ENCODE assay signal across 42 cellular contexts in genomic region chr4:127741247-127741646, GRCh38. TPM values are rescaled to one million over a fixed set of nuclear protein-coding genes. Genes with fewer than 3 reads are reported as not detected.
"Had no signal": no experiment of that assay in that cellular context is flagged by ENCODE, and none has a peak within 500 bp of the region (broad histone marks: within the 10 kb centered on the region; RNA-seq: fewer than 3 reads in every experiment).

No MANE protein-coding gene starts in this region.

- H3K9me3 ChIP-seq: adrenal gland, ascending aorta, body of pancreas, breast epithelium had no signal

- H3K36me3 Mint-ChIP-seq: activated naive CD4-positive, alpha-beta T cell treated with anti-CD3 and anti-CD28 coated beads, Interleukin-2, amount 10 ng/mL, durations not matched to agents 7 days and 5 days; activated naive CD4-positive, alpha-beta T cell treated with anti-CD3 and anti-CD28 coated beads, Interleukin-2, amount 50 U/mL, for 24 hours; activated naive CD4-positive, alpha-beta T cell treated with anti-CD3 and anti-CD28 coated beads, Interleukin-2, amount 50 U/mL, for 72 hours; activated naive CD8-positive, alpha-beta T cell; activated naive CD8-positive, alpha-beta T cell treated with anti-CD3 and anti-CD28 coated beads for 36 hours; activated naive CD8-positive, alpha-beta T cell treated with anti-CD3 and anti-CD28 coated beads, Interleukin-2, amount 10 ng/mL, durations not matched to agents 7 days and 5 days; brain had no signal

- H3K27ac ChIP-seq: adrenal gland, ascending aorta, body of pancreas, brain microvascular endothelial cell, breast epithelium, cardiac muscle cell had no signal

- H3K9me3 Mint-ChIP-seq: activated naive CD4-positive, alpha-beta T cell treated with anti-CD3 and anti-CD28 coated beads, Interleukin-2, amount 10 ng/mL, durations not matched to agents 7 days and 5 days; activated naive CD4-positive, alpha-beta T cell treated with anti-CD3 and anti-CD28 coated beads, Interleukin-2, amount 50 U/mL, for 72 hours; activated naive CD8-positive, alpha-beta T cell treated with anti-CD3 and anti-CD28 coated beads for 36 hours; activated T-cell treated with anti-CD3 and anti-CD28 coated beads, Interleukin-2, amount 50 U/mL, for 24 hours; activated T-helper 1 cell treated with anti-CD3 and anti-CD28 coated beads, Interleukin-12 subunit alpha, Interleukin-12 subunit beta, Interleukin-2, Interleukin-4 antibody, amounts not matched to agents 30 ng/mL and 10 ng/mL and 1 ng/mL, durations not matched to agents 14 hours and 24 hours and 36 hours; activated T-helper 17 cell treated with anti-CD3 and anti-CD28 coated beads, Interleukin-2, amount 50 U/mL, for 72 hours; central memory CD8-positive, alpha-beta T cell had no signal

- H3K4me1 Mint-ChIP-seq: activated naive CD4-positive, alpha-beta T cell treated with anti-CD3 and anti-CD28 coated beads, Interleukin-2, amount 10 ng/mL, durations not matched to agents 7 days and 5 days; activated naive CD4-positive, alpha-beta T cell treated with anti-CD3 and anti-CD28 coated beads, Interleukin-2, amount 50 U/mL, for 24 hours; activated naive CD8-positive, alpha-beta T cell treated with anti-CD3 and anti-CD28 coated beads for 36 hours; activated naive CD8-positive, alpha-beta T cell treated with anti-CD3 and anti-CD28 coated beads, Interleukin-2, amount 10 ng/mL, durations not matched to agents 7 days and 5 days; activated naive CD8-positive, alpha-beta T cell treated with anti-CD3 and anti-CD28 coated beads, Interleukin-2, amount 50 U/mL, for 24 hours; activated T-helper 17 cell treated with anti-CD3 and anti-CD28 coated beads, Interleukin-2, amount 50 U/mL, for 72 hours; brain; central memory CD8-positive, alpha-beta T cell had no signal

- DNase-seq: activated effector memory CD4-positive, alpha-beta T cell treated with anti-CD3 and anti-CD28 coated beads, Interleukin-2, amount 50 U/mL, for 16 hours; activated effector memory CD4-positive, alpha-beta T cell treated with Interleukin-2 at 50 U/mL for 16 hours; activated gamma-delta T cell; activated gamma-delta T cell treated with Interleukin-2 at 50 U/mL for 16 hours; activated naive CD4-positive, alpha-beta T cell; activated naive CD4-positive, alpha-beta T cell treated with anti-CD3 and anti-CD28 coated beads for 36 hours; activated naive CD4-positive, alpha-beta T cell treated with anti-CD3 and anti-CD28 coated beads, Interleukin-2, amount 10 ng/mL, durations not matched to agents 7 days and 5 days; activated naive CD4-positive, alpha-beta T cell treated with anti-CD3 and anti-CD28 coated beads, Interleukin-2, amount 50 U/mL, for 16 hours; activated naive CD4-positive, alpha-beta T cell treated with Interleukin-2 at 50 U/mL for 16 hours; activated naive CD8-positive, alpha-beta T cell treated with anti-CD3 and anti-CD28 coated beads for 36 hours; activated naive CD8-positive, alpha-beta T cell treated with anti-CD3 and anti-CD28 coated beads, Interleukin-2, amount 10 ng/mL, durations not matched to agents 7 days and 5 days; activated naive CD8-positive, alpha-beta T cell treated with anti-CD3 and anti-CD28 coated beads, Interleukin-2, amount 50 U/mL, for 24 hours; activated T-cell treated with anti-CD3 and anti-CD28 coated beads, Interleukin-2, amount 50 U/mL, for 24 hours; activated T-cell treated with anti-CD3 and anti-CD28 coated beads, Interleukin-2, amount 50 U/mL, for 4 hours; activated T-cell treated with anti-CD3 and anti-CD28 coated beads, Interleukin-2, amount 50 U/mL, for 48 hours; activated T-cell treated with anti-CD3 and anti-CD28 coated beads, Interleukin-2, amount 50 U/mL, for 72 hours; adrenal gland; amniotic stem cell; amygdala; anterior cingulate cortex; aorta; body of pancreas; brain microvascular endothelial cell; central memory CD4-positive, alpha-beta T cell; cerebellar nuclear complex had no signal

- H3K4me1 ChIP-seq: adrenal gland, ascending aorta, body of pancreas, breast epithelium had no signal

- H3K27me3 Mint-ChIP-seq: activated naive CD8-positive, alpha-beta T cell treated with anti-CD3 and anti-CD28 coated beads, Interleukin-2, amount 50 U/mL, for 24 hours had no signal

- ATAC-seq: activated naive CD4-positive, alpha-beta T cell treated with anti-CD3 and anti-CD28 coated beads, Interleukin-2, amount 50 U/mL, for 72 hours; activated naive CD8-positive, alpha-beta T cell treated with anti-CD3 and anti-CD28 coated beads, Interleukin-2, amount 50 U/mL, for 24 hours; activated T-cell treated with anti-CD3 and anti-CD28 coated beads, Interleukin-2, amount 50 U/mL, for 4 hours; activated T-cell treated with anti-CD3 and anti-CD28 coated beads, Interleukin-2, amount 50 U/mL, for 72 hours; activated T-helper 17 cell treated with anti-CD3 and anti-CD28 coated beads, Interleukin-2, amount 50 U/mL, for 72 hours; body of pancreas had no signal

- H3K4me3 Mint-ChIP-seq: activated naive CD4-positive, alpha-beta T cell treated with anti-CD3 and anti-CD28 coated beads for 36 hours; activated naive CD4-positive, alpha-beta T cell treated with anti-CD3 and anti-CD28 coated beads, Interleukin-2, amount 10 ng/mL, durations not matched to agents 7 days and 5 days; activated naive CD4-positive, alpha-beta T cell treated with anti-CD3 and anti-CD28 coated beads, Interleukin-2, amount 50 U/mL, for 24 hours; activated naive CD8-positive, alpha-beta T cell; activated naive CD8-positive, alpha-beta T cell treated with anti-CD3 and anti-CD28 coated beads for 36 hours; activated naive CD8-positive, alpha-beta T cell treated with anti-CD3 and anti-CD28 coated beads, Interleukin-2, amount 10 ng/mL, durations not matched to agents 7 days and 5 days; activated naive CD8-positive, alpha-beta T cell treated with anti-CD3 and anti-CD28 coated beads, Interleukin-2, amount 50 U/mL, for 24 hours; activated T-cell treated with anti-CD3 and anti-CD28 coated beads, Interleukin-2, amount 50 U/mL, for 24 hours; activated T-cell treated with anti-CD3 and anti-CD28 coated beads, Interleukin-2, amount 50 U/mL, for 4 hours; activated T-cell treated with anti-CD3 and anti-CD28 coated beads, Interleukin-2, amount 50 U/mL, for 72 hours; activated T-helper 1 cell treated with anti-CD3 and anti-CD28 coated beads, Interleukin-12 subunit alpha, Interleukin-12 subunit beta, Interleukin-2, Interleukin-4 antibody, amounts not matched to agents 30 ng/mL and 10 ng/mL and 1 ng/mL, durations not matched to agents 14 hours and 24 hours and 36 hours; activated T-helper 17 cell treated with anti-CD3 and anti-CD28 coated beads, Interleukin-2, amount 50 U/mL, for 72 hours; brain; central memory CD8-positive, alpha-beta T cell had no signal

- H3K36me3 ChIP-seq: adrenal gland, ascending aorta, brain microvascular endothelial cell, breast epithelium, cardiac muscle cell had no signal

- H3K4me3 ChIP-seq: adrenal gland, ascending aorta, body of pancreas, breast epithelium, cardiac muscle cell had no signal

- H3K27me3 ChIP-seq: adrenal gland, ascending aorta, body of pancreas, brain microvascular endothelial cell, breast epithelium, cardiac muscle cell had no signal

- H3K27ac Mint-ChIP-seq: activated naive CD4-positive, alpha-beta T cell treated with anti-CD3 and anti-CD28 coated beads for 36 hours; activated naive CD4-positive, alpha-beta T cell treated with anti-CD3 and anti-CD28 coated beads, Interleukin-2, amount 10 ng/mL, durations not matched to agents 7 days and 5 days; activated naive CD4-positive, alpha-beta T cell treated with anti-CD3 and anti-CD28 coated beads, Interleukin-2, amount 50 U/mL, for 24 hours; activated naive CD4-positive, alpha-beta T cell treated with anti-CD3 and anti-CD28 coated beads, Interleukin-2, amount 50 U/mL, for 72 hours; activated naive CD8-positive, alpha-beta T cell; activated naive CD8-positive, alpha-beta T cell treated with anti-CD3 and anti-CD28 coated beads for 36 hours; activated naive CD8-positive, alpha-beta T cell treated with anti-CD3 and anti-CD28 coated beads, Interleukin-2, amount 10 ng/mL, durations not matched to agents 7 days and 5 days; activated naive CD8-positive, alpha-beta T cell treated with anti-CD3 and anti-CD28 coated beads, Interleukin-2, amount 50 U/mL, for 24 hours; activated T-cell treated with anti-CD3 and anti-CD28 coated beads, Interleukin-2, amount 50 U/mL, for 24 hours; activated T-cell treated with anti-CD3 and anti-CD28 coated beads, Interleukin-2, amount 50 U/mL, for 72 hours; activated T-helper 1 cell treated with anti-CD3 and anti-CD28 coated beads, Interleukin-12 subunit alpha, Interleukin-12 subunit beta, Interleukin-2, Interleukin-4 antibody, amounts not matched to agents 30 ng/mL and 10 ng/mL and 1 ng/mL, durations not matched to agents 14 hours and 24 hours and 36 hours; activated T-helper 17 cell treated with anti-CD3 and anti-CD28 coated beads, Interleukin-2, amount 50 U/mL, for 72 hours; activated T-helper 2 cell treated with anti-CD3 and anti-CD28 coated beads, Interferon-gamma antibody, Interleukin-2, Interleukin-4, amounts not matched to agents 10 μg/mL and 5 μg/mL and 100 μg/mL, durations not matched to agents 14 hours and 24 hours and 36 hours; brain had no signal

- FAIRE-seq: astrocyte, bronchial epithelial cell had no signal

RNA-seq across cellular contexts. Expression of gene SLC25A31, which starts 11.0 kb away (rescaled TPM):
- total RNA-seq: activated naive CD4-positive, alpha-beta T cell treated with anti-CD3 and anti-CD28 coated beads for 36 hours; activated naive CD4-positive, alpha-beta T cell treated with anti-CD3 and anti-CD28 coated beads, Interleukin-2, amount 50 U/mL, for 72 hours; activated naive CD8-positive, alpha-beta T cell treated with anti-CD3 and anti-CD28 coated beads for 36 hours; activated naive CD8-positive, alpha-beta T cell treated with anti-CD3 and anti-CD28 coated beads, Interleukin-2, amount 10 ng/mL, durations not matched to agents 7 days and 5 days; activated T-cell treated with anti-CD3 and anti-CD28 coated beads, Interleukin-2, amount 50 U/mL, for 4 hours; activated T-cell treated with anti-CD3 and anti-CD28 coated beads, Interleukin-2, amount 50 U/mL, for 72 hours; activated T-helper 1 cell treated with anti-CD3 and anti-CD28 coated beads, Interleukin-12 subunit alpha, Interleukin-12 subunit beta, Interleukin-2, Interleukin-4 antibody, amounts not matched to agents 30 ng/mL and 10 ng/mL and 1 ng/mL, durations not matched to agents 14 hours and 24 hours and 36 hours; activated T-helper 17 cell treated with anti-CD3 and anti-CD28 coated beads, Interleukin-2, amount 50 U/mL, for 72 hours; activated T-helper 2 cell treated with anti-CD3 and anti-CD28 coated beads, Interferon-gamma antibody, Interleukin-2, Interleukin-4, amounts not matched to agents 10 μg/mL and 5 μg/mL and 100 μg/mL, durations not matched to agents 14 hours and 24 hours and 36 hours; adrenal gland; aorta; ascending aorta; astrocyte; body of pancreas; breast epithelium; bronchial epithelial cell; cardiac muscle cell; cardiac septum; cerebellum; chondrocyte had no signal
- polyA plus RNA-seq: adipose tissue, adrenal gland, aorta had no signal
